Comparison of ENCODE assay signal across 11 cellular contexts in the genomic region with DNA sequence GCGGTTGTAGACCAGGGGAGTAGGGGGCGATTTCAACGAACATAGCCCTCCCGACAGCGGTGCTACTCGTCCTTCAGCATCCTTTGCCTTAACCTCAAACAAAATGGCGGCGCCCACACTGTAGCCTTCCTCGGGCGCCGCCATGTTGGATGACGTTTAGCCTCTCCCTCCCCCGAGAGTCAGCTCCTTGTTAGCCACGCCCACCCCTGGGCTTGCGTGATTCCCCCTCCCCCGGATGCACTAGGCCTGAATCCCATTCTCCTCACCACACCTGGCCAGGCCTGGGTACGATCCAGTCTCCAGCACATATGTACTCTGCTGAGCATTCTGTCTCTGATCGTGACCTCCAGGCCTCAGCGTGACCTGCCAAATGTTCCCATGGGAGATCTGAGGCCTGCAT. TPM values are rescaled to one million over a fixed set of nuclear protein-coding genes. Genes with fewer than 3 reads are reported as not detected.
A peak's percentile ranks its signal among the peaks of the same experiment; 100 is the strongest.
DNase-seq lines count a peak whose midpoint lies in the region; ATAC-seq and TF ChIP-seq lines count a peak whose summit lies in the region.
"Had no signal": no experiment of that assay in that cellular context is flagged by ENCODE, and none has a peak within 500 bp of the region (broad histone marks: within the 10 kb centered on the region; RNA-seq: fewer than 3 reads in every experiment).

No MANE protein-coding gene starts in this region.

- POLR2A ChIA-PET in activated CD8-positive, alpha-beta T cell treated with anti-CD3 and anti-CD28 coated beads for 36 hours (lab: Charles Lee), result no interaction called here

- H3K4me1 Mint-ChIP-seq in activated CD8-positive, alpha-beta T cell treated with anti-CD3 and anti-CD28 coated beads for 36 hours (ENCODE audit: low read depth), result no peaks in the 10 kb centered on the region
- H3K4me1 Mint-ChIP-seq: CD4-positive, CD25-positive, alpha-beta regulatory T cell had no signal

- no peaks in the 10 kb centered on the region for H3K9me3 Mint-ChIP-seq in activated CD8-positive, alpha-beta T cell treated with anti-CD3 and anti-CD28 coated beads for 36 hours
- H3K9me3 Mint-ChIP-seq: CD4-positive, CD25-positive, alpha-beta regulatory T cell had no signal

- CTCF ChIA-PET in activated CD8-positive, alpha-beta T cell treated with anti-CD3 and anti-CD28 coated beads for 36 hours (lab: Charles Lee), result no interaction called here

- peak; percentile 73 to 88 for ATAC-seq in left cardiac atrium
- ATAC-seq in activated CD8-positive, alpha-beta T cell treated with anti-CD3 and anti-CD28 coated beads for 36 hours, result no peak
- ATAC-seq in HG02678 (IDR thresholded peaks at IDR 0.05; ENCODE audit: unreplicated experiment), result no peak
- no peak for ATAC-seq in HG02642 (IDR thresholded peaks at IDR 0.05; ENCODE audit: poor library complexity, unreplicated experiment)

- H3K27me3 Mint-ChIP-seq in activated CD8-positive, alpha-beta T cell treated with anti-CD3 and anti-CD28 coated beads for 36 hours, result no peaks in the 10 kb centered on the region
- H3K27me3 Mint-ChIP-seq: CD4-positive, CD25-positive, alpha-beta regulatory T cell had no signal

- no peaks in the 10 kb centered on the region for H3K36me3 Mint-ChIP-seq in activated CD8-positive, alpha-beta T cell treated with anti-CD3 and anti-CD28 coated beads for 36 hours (ENCODE audit: low read depth)
- H3K36me3 Mint-ChIP-seq: CD4-positive, CD25-positive, alpha-beta regulatory T cell had no signal

- DNase-seq in Ammon's horn (ENCODE audit: low spot score) (peak; percentile 79), amygdala (lab: John Stamatoyannopoulos, UW) (peak in 52 of 56 donors; percentile 1 to 70 (median 28)), left cardiac atrium (peak; percentile 73), nucleus accumbens (lab: John Stamatoyannopoulos, UW) (peak in 54 of 56 donors; percentile 1 to 83 (median 44)), UCSD-AML1 (lab: John Stamatoyannopoulos, UW; ENCODE audit: unreplicated experiment) (no peak)
- no peak for DNase-seq in activated CD8-positive, alpha-beta T cell treated with anti-CD3 and anti-CD28 coated beads for 36 hours
- DNase-seq: activated CD8-positive, alpha-beta memory T cell treated with anti-CD3 and anti-CD28 coated beads, Interleukin-2, amount 50 U/mL, for 48 hours; CD4-positive, CD25-positive, alpha-beta regulatory T cell; Peyer's patch had no signal

- intact Hi-C loops in left cardiac atrium (cut with DNase I), result no loop called here
- intact Hi-C loops in activated CD8-positive, alpha-beta T cell treated with anti-CD3 and anti-CD28 coated beads for 36 hours (cut with micrococcal nuclease), result no loop called here

- no peak for TF ChIP-seq CTCF in activated CD8-positive, alpha-beta T cell treated with anti-CD3 and anti-CD28 coated beads for 36 hours (IDR thresholded peaks at IDR 0.05)

- no peak overlapping the region for H3K4me3 Mint-ChIP-seq in activated CD8-positive, alpha-beta T cell treated with anti-CD3 and anti-CD28 coated beads for 36 hours
- H3K4me3 Mint-ChIP-seq: CD4-positive, CD25-positive, alpha-beta regulatory T cell had no signal

- H3K27ac Mint-ChIP-seq in activated CD8-positive, alpha-beta T cell treated with anti-CD3 and anti-CD28 coated beads for 36 hours, result no peak overlapping the region
- H3K27ac Mint-ChIP-seq: CD4-positive, CD25-positive, alpha-beta regulatory T cell had no signal

RNA-seq across cellular contexts. Expression of gene ZNF157, which starts 49.0 kb away (rescaled TPM):
- under 1 TPM in 1 of 2 donors, not detected in 1; 0.13 TPM for total RNA-seq in left cardiac atrium
- total RNA-seq in activated CD8-positive, alpha-beta T cell treated with anti-CD3 and anti-CD28 coated beads for 36 hours, result 1 to 10 TPM in 1 of 2 experiments, under 1 TPM in 1; 0.52 to 1.0 TPM
- total RNA-seq: Peyer's patch had no signal

Comparison
In these comparisons a context has a peak if more than half of its experiments do, and no peak if none do; other contexts are left out.
1. DNase-seq: peak in Ammon's horn (single experiment), amygdala (52 of 56), left cardiac atrium (single experiment) and nucleus accumbens (54 of 56); none in activated CD8-positive, alpha-beta T cell treated with anti-CD3 and anti-CD28 coated beads for 36 hours (single experiment) and UCSD-AML1 (single experiment).
2. ATAC-seq: peak in left cardiac atrium (2 of 2); none in activated CD8-positive, alpha-beta T cell treated with anti-CD3 and anti-CD28 coated beads for 36 hours (single experiment), HG02678 (single experiment) and HG02642 (single experiment).